ENCODE assay signal across 31 cellular contexts in genomic region chr10:112799726-112800510, GRCh38.
"Had no signal": no experiment of that assay in that cellular context is flagged by ENCODE, and none has a peak within 500 bp of the region (broad histone marks: within the 10 kb centered on the region; RNA-seq: fewer than 3 reads in every experiment).

No MANE protein-coding gene starts in this region.

- H3K27ac ChIP-seq: breast epithelium, epithelial cell of prostate, esophagus squamous epithelium, gastrocnemius medialis, hepatocyte, spleen, testis, transverse colon, uterus, WERI-Rb-1 had no signal

- H3K4me3 ChIP-seq: breast epithelium, esophagus squamous epithelium, gastrocnemius medialis, hepatocyte, mucosa of descending colon, spleen, testis, transverse colon, uterus had no signal

- H3K36me3 ChIP-seq: breast epithelium, esophagus squamous epithelium, gastrocnemius medialis, transverse colon, uterus, WERI-Rb-1 had no signal

- H3K9me3 Mint-ChIP-seq: activated CD4-positive, alpha-beta memory T cell treated with anti-CD3 and anti-CD28 coated beads, Interleukin-2, amount 10 ng/mL, durations not matched to agents 7 days and 5 days; activated naive CD4-positive, alpha-beta T cell treated with anti-CD3 and anti-CD28 coated beads, Interleukin-2, amount 10 ng/mL, durations not matched to agents 7 days and 5 days; activated naive CD8-positive, alpha-beta T cell treated with anti-CD3 and anti-CD28 coated beads, Interleukin-2, amount 50 U/mL, for 24 hours; activated T-cell treated with anti-CD3 and anti-CD28 coated beads, Interleukin-2, amount 50 U/mL, for 24 hours; nephron; T-helper 1 cell treated with Interleukin-12 subunit alpha and Interleukin-12 subunit beta and Interleukin-4 antibody, amounts not matched to agents 30 μg/mL and 1 μg/mL, for 36 hours had no signal

- DNase-seq: activated CD4-positive, alpha-beta memory T cell treated with anti-CD3 and anti-CD28 coated beads, Interleukin-2, amount 10 ng/mL, durations not matched to agents 7 days and 5 days; activated CD4-positive, alpha-beta T cell treated with anti-CD3 and anti-CD28 coated beads for 48 hours; activated CD8-positive, alpha-beta memory T cell treated with anti-CD3 and anti-CD28 coated beads, Interleukin-2, amount 50 U/mL, for 48 hours; activated gamma-delta T cell; activated naive CD4-positive, alpha-beta T cell treated with anti-CD3 and anti-CD28 coated beads, Interleukin-2, amount 10 ng/mL, durations not matched to agents 7 days and 5 days; activated naive CD8-positive, alpha-beta T cell treated with anti-CD3 and anti-CD28 coated beads, Interleukin-2, amount 50 U/mL, for 24 hours; activated T-cell treated with anti-CD3 and anti-CD28 coated beads, Interleukin-2, amount 50 U/mL, for 24 hours; amygdala; central memory CD4-positive, alpha-beta T cell; dermis blood vessel endothelial cell; effector CD8-positive, alpha-beta T cell; esophagus squamous epithelium; gastrocnemius medialis; glutamatergic neuron; left cardiac atrium; left ventricle myocardium superior; mucosa of descending colon; right cardiac atrium; spleen; stimulated activated naive CD8-positive, alpha-beta T cell treated with anti-CD3 and anti-CD28 coated beads, Interleukin-15, Interleukin-2, amounts not matched to agents 100 U/mL and 50 U/mL, for 24 hours; T1000; testis; transverse colon; uterus; WERI-Rb-1 had no signal

- H3K36me3 Mint-ChIP-seq: activated naive CD4-positive, alpha-beta T cell treated with anti-CD3 and anti-CD28 coated beads, Interleukin-2, amount 10 ng/mL, durations not matched to agents 7 days and 5 days had no signal

- H3K4me1 Mint-ChIP-seq: activated CD4-positive, alpha-beta memory T cell treated with anti-CD3 and anti-CD28 coated beads, Interleukin-2, amount 10 ng/mL, durations not matched to agents 7 days and 5 days; activated naive CD4-positive, alpha-beta T cell treated with anti-CD3 and anti-CD28 coated beads, Interleukin-2, amount 10 ng/mL, durations not matched to agents 7 days and 5 days; activated naive CD8-positive, alpha-beta T cell treated with anti-CD3 and anti-CD28 coated beads, Interleukin-2, amount 50 U/mL, for 24 hours had no signal

- ATAC-seq: activated CD4-positive, CD25-positive, alpha-beta regulatory T cell treated with anti-CD3 and anti-CD28 coated beads, Interleukin-2, amount 50 U/mL, for 24 hours; activated naive CD8-positive, alpha-beta T cell treated with anti-CD3 and anti-CD28 coated beads, Interleukin-2, amount 50 U/mL, for 24 hours; gastrocnemius medialis; left cardiac atrium; left ventricle myocardium superior; mucosa of descending colon; right cardiac atrium; stimulated activated naive CD8-positive, alpha-beta T cell treated with anti-CD3 and anti-CD28 coated beads, Interleukin-15, Interleukin-2, amounts not matched to agents 100 U/mL and 50 U/mL, for 24 hours had no signal

- H3K27me3 Mint-ChIP-seq: activated CD4-positive, alpha-beta memory T cell treated with anti-CD3 and anti-CD28 coated beads, Interleukin-2, amount 10 ng/mL, durations not matched to agents 7 days and 5 days; activated naive CD4-positive, alpha-beta T cell treated with anti-CD3 and anti-CD28 coated beads, Interleukin-2, amount 10 ng/mL, durations not matched to agents 7 days and 5 days; activated naive CD8-positive, alpha-beta T cell treated with anti-CD3 and anti-CD28 coated beads, Interleukin-2, amount 50 U/mL, for 24 hours; activated T-cell treated with anti-CD3 and anti-CD28 coated beads, Interleukin-2, amount 50 U/mL, for 24 hours had no signal

- H3K4me3 Mint-ChIP-seq: activated CD4-positive, alpha-beta memory T cell treated with anti-CD3 and anti-CD28 coated beads, Interleukin-2, amount 10 ng/mL, durations not matched to agents 7 days and 5 days; activated naive CD4-positive, alpha-beta T cell treated with anti-CD3 and anti-CD28 coated beads, Interleukin-2, amount 10 ng/mL, durations not matched to agents 7 days and 5 days; activated naive CD8-positive, alpha-beta T cell treated with anti-CD3 and anti-CD28 coated beads, Interleukin-2, amount 50 U/mL, for 24 hours; activated T-cell treated with anti-CD3 and anti-CD28 coated beads, Interleukin-2, amount 50 U/mL, for 24 hours; nephron; T-helper 1 cell treated with Interleukin-12 subunit alpha and Interleukin-12 subunit beta and Interleukin-4 antibody, amounts not matched to agents 30 μg/mL and 1 μg/mL, for 36 hours had no signal

- H3K27ac Mint-ChIP-seq: activated CD4-positive, alpha-beta memory T cell treated with anti-CD3 and anti-CD28 coated beads, Interleukin-2, amount 10 ng/mL, durations not matched to agents 7 days and 5 days; activated naive CD4-positive, alpha-beta T cell treated with anti-CD3 and anti-CD28 coated beads, Interleukin-2, amount 10 ng/mL, durations not matched to agents 7 days and 5 days; activated naive CD8-positive, alpha-beta T cell treated with anti-CD3 and anti-CD28 coated beads, Interleukin-2, amount 50 U/mL, for 24 hours; activated T-cell treated with anti-CD3 and anti-CD28 coated beads, Interleukin-2, amount 50 U/mL, for 24 hours; nephron; T-helper 1 cell treated with Interleukin-12 subunit alpha and Interleukin-12 subunit beta and Interleukin-4 antibody, amounts not matched to agents 30 μg/mL and 1 μg/mL, for 36 hours had no signal

- H3K4me1 ChIP-seq: breast epithelium, gastrocnemius medialis, spleen, testis, uterus had no signal

- H3K9me3 ChIP-seq: breast epithelium, esophagus squamous epithelium, gastrocnemius medialis, mucosa of descending colon, spleen, testis, transverse colon, uterus had no signal
